In genomic region chr19:18251587-18252369, GRCh38 we compare ENCODE assay signal across 8 cellular contexts. TPM values are rescaled to one million over a fixed set of nuclear protein-coding genes. Genes with fewer than 3 reads are reported as not detected.
DNase-seq lines count a peak whose midpoint lies in the region; ATAC-seq and TF ChIP-seq lines count a peak whose summit lies in the region.

No MANE protein-coding gene starts in this region.

- no peaks in the 10 kb centered on the region for H3K9me3 ChIP-seq in A673 (ENCODE audit: low read depth, low read length, poor library complexity, severe bottlenecking)

- POLR2A ChIA-PET in A673 (lab: Charles Lee; ENCODE audit: low non-redundant PET), result no interaction called here
- POLR2A ChIA-PET in activated CD4-positive, alpha-beta T cell treated with anti-CD3 and anti-CD28 coated beads for 36 hours (lab: Charles Lee), result no interaction called here

- H3K27me3 Mint-ChIP-seq in activated CD4-positive, alpha-beta T cell treated with anti-CD3 and anti-CD28 coated beads for 36 hours, result peaks cover 21% of the 10 kb centered on the region

- H3K4me3 ChIP-seq in A673 (ENCODE audit: low read depth, low read length, poor library complexity, severe bottlenecking) (no peak overlapping the region), coronary artery (no peak overlapping the region), lower leg skin (ENCODE audit: low read depth, poor library complexity, severe bottlenecking) (no peak overlapping the region)

- H3K27me3 ChIP-seq in A673 (replicated peaks; ENCODE audit: insufficient read depth, low read depth, low read length, poor library complexity), result peaks cover 6% of the 10 kb centered on the region

- no peak overlapping the region for H3K27ac Mint-ChIP-seq in activated CD4-positive, alpha-beta T cell treated with anti-CD3 and anti-CD28 coated beads for 36 hours

- no peak for TF ChIP-seq POLR2A in lower leg skin (IDR thresholded peaks at IDR 0.05)

- no peak overlapping the region for H3K4me3 Mint-ChIP-seq in activated CD4-positive, alpha-beta T cell treated with anti-CD3 and anti-CD28 coated beads for 36 hours

- WGBS in lower leg skin, 2 donors, result 20 to 22% methylated on average over 23 of the region's 23 CpGs

- H3K4me1 ChIP-seq in A673 (ENCODE audit: insufficient read depth, low read length, poor library complexity, severe bottlenecking), result no peaks in the 10 kb centered on the region

- intact Hi-C loops in A673 (cut with micrococcal nuclease; ENCODE audit: unreplicated experiment) (loop anchor here (2.0 to 5.0 kb wide), 3 partner anchors 43 to 244 kb away; partner anchors contain the start of gene ARRDC2), lower leg skin (cut with DNase I; ENCODE audit: low total_unique reads) (loop anchor here (5.0 kb wide), 1 partner anchor 39 kb away; no protein-coding TSS in a partner anchor)
- intact Hi-C loops in activated CD4-positive, alpha-beta T cell treated with anti-CD3 and anti-CD28 coated beads for 36 hours (cut with DNase I, micrococcal nuclease), result loop anchor here (1.0 to 5.0 kb wide), 8 partner anchors 43 to 245 kb away; partner anchors contain the start of genes ARRDC2 (in 1 of the 2) and RAB3A (in 1 of the 2)

- H3K4me1 Mint-ChIP-seq in activated CD4-positive, alpha-beta T cell treated with anti-CD3 and anti-CD28 coated beads for 36 hours, result no peaks in the 10 kb centered on the region

- BruUV-seq in A673 (replicated peaks; lab: Mats Ljungman, UMichigan), result no TSS peak

- ATAC-seq in activated CD4-positive, alpha-beta T cell treated with anti-CD3 and anti-CD28 coated beads for 36 hours, result peak; percentile 95
- no peak for ATAC-seq in GM21529 (IDR thresholded peaks at IDR 0.05; ENCODE audit: unreplicated experiment)

- CTCF ChIA-PET in A673 (lab: Charles Lee), result interaction anchor here (0.6 to 2.1 kb wide), 15 partner anchors 11 to 848 kb away, joined by 3 to 45 read pairs (median 5); partner anchors contain the start of genes MPV17L2 and RAB3A
- CTCF ChIA-PET in activated CD4-positive, alpha-beta T cell treated with anti-CD3 and anti-CD28 coated beads for 36 hours (lab: Charles Lee), result interaction anchor here (0.6 to 2.1 kb wide), 18 partner anchors 8 to 286 kb away, joined by 3 to 13 read pairs (median 4); no protein-coding TSS in a partner anchor

- H3K27ac ChIP-seq in A673 (ENCODE audit: low read depth, low read length, poor library complexity, severe bottlenecking) (no peak overlapping the region), coronary artery (no peak overlapping the region)

- no peaks in the 10 kb centered on the region for H3K36me3 ChIP-seq in A673 (ENCODE audit: insufficient read depth, low read length, poor library complexity, severe bottlenecking)

- no peaks in the 10 kb centered on the region for H3K9me3 Mint-ChIP-seq in activated CD4-positive, alpha-beta T cell treated with anti-CD3 and anti-CD28 coated beads for 36 hours (ENCODE audit: low read depth)

- no peaks in the 10 kb centered on the region for H3K36me3 Mint-ChIP-seq in activated CD4-positive, alpha-beta T cell treated with anti-CD3 and anti-CD28 coated beads for 36 hours (ENCODE audit: low read depth)

- peak; percentile 80 for DNase-seq in A673 (ENCODE audit: low spot score)
- DNase-seq in GM19238 (ENCODE audit: insufficient read length, low spot score), result peak; percentile 77
- DNase-seq in NCI-H2227 treated with DMSO at 0.1 percent for 48 hours (lab: John Stamatoyannopoulos, UW), result peak; percentile 61
- DNase-seq in activated CD4-positive, alpha-beta T cell treated with anti-CD3 and anti-CD28 coated beads for 36 hours, result peak; percentile 89
- DNase-seq in coronary artery (ENCODE audit: low spot score), result peak; percentile 82
- DNase-seq in lower leg skin (ENCODE audit: low spot score in 2 of 2), result peak; percentile 66 to 95
- peak; percentile 44 to 71 (median 70) for DNase-seq in stimulated activated CD4-positive, alpha-beta T cell treated with anti-CD3 and anti-CD28 coated beads, TNF-alpha, amount 100 ng/mL, for 48 hours (ENCODE audit: low read depth in 3 of 3)

- peak; percentile 98 for TF ChIP-seq CTCF in A673 (conservative IDR thresholded peaks at IDR 0.05; ENCODE audit: low read depth, low read length)
- TF ChIP-seq CTCF in coronary artery (IDR thresholded peaks at IDR 0.05), result peak; percentile 70
- TF ChIP-seq CTCF in lower leg skin (IDR thresholded peaks at IDR 0.05), result peak in 1 of 3 donors; percentile 83

RNA-seq across cellular contexts. Expression of gene IQCN, which starts 22.5 kb away (rescaled TPM):
- 10.2 and 12.0 TPM in 2 replicates for total RNA-seq in A673 (2021)
- under 1 TPM; 0.40 to 0.43 TPM for total RNA-seq in activated CD4-positive, alpha-beta T cell treated with anti-CD3 and anti-CD28 coated beads for 36 hours
- total RNA-seq in lower leg skin, result 1 to 10 TPM in 3 of 4 donors, under 1 TPM in 1; 0.97 to 5.9 (median 3.1) TPM

RNA-seq across cellular contexts. Expression of gene PDE4C, which starts 25.5 kb away (rescaled TPM):
- not detected in 2 replicates for total RNA-seq in A673 (2021)
- not detected for total RNA-seq in activated CD4-positive, alpha-beta T cell treated with anti-CD3 and anti-CD28 coated beads for 36 hours
- total RNA-seq in lower leg skin, result under 1 TPM in 1 of 4 donors, not detected in 3; 0.29 TPM

RNA-seq across cellular contexts. Expression of gene JUND, which starts 29.6 kb away (rescaled TPM):
- total RNA-seq in A673 (2021) (128 and 136 TPM in 2 replicates), lower leg skin (100 to 1,000 TPM; 337 to 886 (median 413) TPM)
- 100 to 1,000 TPM; 254 to 311 TPM for total RNA-seq in activated CD4-positive, alpha-beta T cell treated with anti-CD3 and anti-CD28 coated beads for 36 hours

RNA-seq across cellular contexts. Expression of gene RAB3A, which starts 47.9 kb away (rescaled TPM):
- 2.9 and 4.2 TPM in 2 replicates for total RNA-seq in A673 (2021)
- 1 to 10 TPM; 5.6 to 8.9 TPM for total RNA-seq in activated CD4-positive, alpha-beta T cell treated with anti-CD3 and anti-CD28 coated beads for 36 hours
- total RNA-seq in lower leg skin, result 1 to 10 TPM in 3 of 4 donors, under 1 TPM in 1; 0.91 to 2.7 (median 2.1) TPM

RNA-seq across cellular contexts. Expression of gene MPV17L2, which starts 58.8 kb away (rescaled TPM):
- total RNA-seq in A673 (2021) (20.2 and 21.3 TPM in 2 replicates), lower leg skin (10 to 100 TPM in 3 of 4 donors, 1 to 10 TPM in 1; 8.5 to 29.3 (median 20.2) TPM)
- total RNA-seq in activated CD4-positive, alpha-beta T cell treated with anti-CD3 and anti-CD28 coated beads for 36 hours, result 1 to 10 TPM; 5.7 to 6.2 TPM
